ENCODE assay signal across 26 cellular contexts in genomic region chr11:66570826-66571222, GRCh38. TPM values are rescaled to one million over a fixed set of nuclear protein-coding genes. Genes with fewer than 3 reads are reported as not detected.
"Had no signal": no experiment of that assay in that cellular context is flagged by ENCODE, and none has a peak within 500 bp of the region (broad histone marks: within the 10 kb centered on the region; RNA-seq: fewer than 3 reads in every experiment).

No MANE protein-coding gene starts in this region.

- ATAC-seq: activated CD4-positive, alpha-beta T cell treated with anti-CD3 and anti-CD28 coated beads for 36 hours; activated T-cell treated with anti-CD3 and anti-CD28 coated beads, Interleukin-2, amount 50 U/mL, for 4 hours; gastroesophageal sphincter; heart left ventricle; left lobe of liver; naive thymus-derived CD8-positive, alpha-beta T cell had no signal

- H3K27ac Mint-ChIP-seq: activated B cell treated with CpG ODN at 0.5 μM for 24 hours; activated CD4-positive, alpha-beta T cell treated with anti-CD3 and anti-CD28 coated beads for 36 hours; activated naive CD8-positive, alpha-beta T cell; activated T-helper 2 cell treated with anti-CD3 and anti-CD28 coated beads, Interferon-gamma antibody, Interleukin-2, Interleukin-4, amounts not matched to agents 10 μg/mL and 5 μg/mL and 100 μg/mL, durations not matched to agents 14 hours and 24 hours and 36 hours; mesothelial cell of epicardium had no signal

- H3K27me3 Mint-ChIP-seq: activated CD4-positive, alpha-beta T cell treated with anti-CD3 and anti-CD28 coated beads for 36 hours; activated naive CD8-positive, alpha-beta T cell had no signal

- H3K9me3 Mint-ChIP-seq: activated B cell treated with CpG ODN at 0.5 μM for 24 hours; activated T-cell treated with anti-CD3 and anti-CD28 coated beads, Interleukin-2, amount 50 U/mL, for 4 hours; activated T-helper 2 cell treated with anti-CD3 and anti-CD28 coated beads, Interferon-gamma antibody, Interleukin-2, Interleukin-4, amounts not matched to agents 10 μg/mL and 5 μg/mL and 100 μg/mL, durations not matched to agents 14 hours and 24 hours and 36 hours; central memory CD8-positive, alpha-beta T cell; naive thymus-derived CD8-positive, alpha-beta T cell had no signal

- H3K4me3 ChIP-seq: adrenal gland, ascending aorta, esophagus squamous epithelium, gastroesophageal sphincter, heart left ventricle, lung, spleen had no signal

- DNase-seq: activated B cell treated with CpG ODN at 0.5 μM for 24 hours; activated CD4-positive, alpha-beta T cell treated with anti-CD3 and anti-CD28 coated beads for 36 hours; activated CD4-positive, alpha-beta T cell treated with anti-CD3 and anti-CD28 coated beads, Interleukin-2, amount 50 U/mL, for 4 hours; activated CD8-positive, alpha-beta memory T cell treated with anti-CD3 and anti-CD28 coated beads for 24 hours; activated CD8-positive, alpha-beta memory T cell treated with anti-CD3 and anti-CD28 coated beads, Interleukin-2, amount 50 U/mL, for 4 hours; activated naive CD4-positive, alpha-beta T cell; activated T-cell treated with anti-CD3 and anti-CD28 coated beads, Interleukin-2, amount 50 U/mL, for 4 hours; adrenal gland; esophagus squamous epithelium; heart left ventricle; naive thymus-derived CD8-positive, alpha-beta T cell; occipital lobe; posterior cingulate gyrus; spleen; stimulated activated CD4-positive, alpha-beta T cell treated with anti-CD3 and anti-CD28 coated beads, Interleukin-4, amount 100 ng/mL, for 1 hour; stimulated activated naive CD4-positive, alpha-beta T cell treated with Interleukin-2 at 50 U/mL for 16 hours; T-helper 9 cell had no signal

- H3K36me3 Mint-ChIP-seq: activated naive CD8-positive, alpha-beta T cell; mesothelial cell of epicardium; naive thymus-derived CD8-positive, alpha-beta T cell had no signal

- H3K4me3 Mint-ChIP-seq: activated B cell treated with CpG ODN at 0.5 μM for 24 hours; activated CD4-positive, alpha-beta T cell treated with anti-CD3 and anti-CD28 coated beads for 36 hours; activated naive CD8-positive, alpha-beta T cell; activated T-cell treated with anti-CD3 and anti-CD28 coated beads, Interleukin-2, amount 50 U/mL, for 4 hours; central memory CD8-positive, alpha-beta T cell; mesothelial cell of epicardium had no signal

- H3K27me3 ChIP-seq: adrenal gland, ascending aorta had no signal

- H3K9me3 ChIP-seq: adrenal gland, ascending aorta, esophagus squamous epithelium, gastroesophageal sphincter, heart left ventricle, spleen had no signal

- H3K27ac ChIP-seq: adrenal gland, ascending aorta, esophagus squamous epithelium, gastroesophageal sphincter, heart left ventricle, spleen had no signal

RNA-seq across cellular contexts. Expression of gene CTSF, which starts 2.4 kb away (rescaled TPM):
- total RNA-seq: mesothelial cell of epicardium had no signal

RNA-seq across cellular contexts. Expression of gene CCDC87, which starts 22.0 kb away (rescaled TPM):
- polyA plus RNA-seq: naive thymus-derived CD8-positive, alpha-beta T cell had no signal

RNA-seq across cellular contexts. Expression of gene ACTN3, which starts 24.1 kb away (rescaled TPM):
- total RNA-seq: activated B cell treated with CpG ODN at 0.5 μM for 24 hours; ascending aorta; esophagus squamous epithelium; gastroesophageal sphincter; heart left ventricle; left lobe of liver; occipital lobe; T-helper 1 cell treated with Interleukin-12 subunit alpha and Interleukin-12 subunit beta and Interleukin-4 antibody, amounts not matched to agents 30 ng/mL and 1 ng/mL, for 36 hours had no signal
